19 cellular contexts compared by ENCODE assay signal in genomic region chr1:233431753-233432403, GRCh38.
DNase-seq lines count a peak whose midpoint lies in the region; ATAC-seq, FAIRE-seq and TF ChIP-seq lines count a peak whose summit lies in the region.
"Had no signal": no experiment of that assay in that cellular context is flagged by ENCODE, and none has a peak within 500 bp of the region (broad histone marks: within the 10 kb centered on the region; RNA-seq: fewer than 3 reads in every experiment).

No MANE protein-coding gene starts in this region.

- FAIRE-seq in A549 (lab: Jason Lieb, UNC) (no peak), D721Med (lab: Jason Lieb, UNC) (peak; percentile 71), K562 (lab: Jason Lieb, UNC) (no peak), small intestine (lab: Jason Lieb, UNC) (no peak)
- FAIRE-seq: G401.6, GM12892, GM19239 had no signal

- H3K27ac ChIP-seq in A549, result no peak overlapping the region
- no peak overlapping the region for H3K27ac ChIP-seq in K562 (ENCODE audit: extremely low read depth, low read depth, low read length)
- H3K27ac ChIP-seq in small intestine (ENCODE audit: low read depth in 1 of 2, low read length in 1 of 2), result no peak overlapping the region
- H3K27ac ChIP-seq: BLaER1, C4-2B had no signal

- H3K79me2 ChIP-seq in K562 (ENCODE audit: control insufficient read depth, insufficient read depth, low read length), result no peaks in the 10 kb centered on the region

- H3K4me1 ChIP-seq in A549 (no peaks in the 10 kb centered on the region), K562 (replicated peaks in 1 of 2; ENCODE audit: control insufficient read depth in 2 of 2, insufficient read depth in 2 of 2, low read length in 2 of 2) (no peaks in the 10 kb centered on the region; a peak in 1 of 5 replicates), small intestine (ENCODE audit: control insufficient read depth in 2 of 2, insufficient read depth in 1 of 2, low read depth in 1 of 2, low read length in 1 of 2) (no peaks in the 10 kb centered on the region)
- H3K4me1 ChIP-seq: BLaER1 had no signal

- H3K4me3 ChIP-seq in A549, result no peak overlapping the region
- no peak overlapping the region for H3K4me3 ChIP-seq in K562
- H3K4me3 ChIP-seq in small intestine (ENCODE audit: low read depth in 1 of 2, low read length in 2 of 2), result no peak overlapping the region
- H3K4me3 ChIP-seq: BLaER1 had no signal

- no peak for TF ChIP-seq EP300 in A549 (IDR thresholded peaks at IDR 0.05)
- TF ChIP-seq EP300 in K562 (IDR thresholded peaks at IDR 0.05; ENCODE audit: low read length), result no peak

- no TSS peak for BruUV-seq in K562 (replicated peaks; lab: Mats Ljungman, UMichigan)

- TF ChIP-seq RAD21 in A549 (conservative IDR thresholded peaks at IDR 0.05 in 1 of 2, IDR thresholded peaks at IDR 0.05 in 1 of 2) (no peak), K562 (CRISPR knock-in tag; conservative IDR thresholded peaks at IDR 0.05 in 1 of 2, IDR thresholded peaks at IDR 0.05 in 1 of 2) (no peak)

- POLR2A ChIA-PET in A549 (lab: Yijun Ruan, JAX), result no interaction called here
- POLR2A ChIA-PET in K562 (lab: Yijun Ruan, JAX), result no interaction called here

- H3K36me3 ChIP-seq in K562 (ENCODE audit: control insufficient read depth, insufficient read depth, low read length) (no peaks in the 10 kb centered on the region), small intestine (ENCODE audit: control insufficient read depth in 2 of 2, insufficient read depth in 2 of 2, low read length in 2 of 2) (no peaks in the 10 kb centered on the region)
- H3K36me3 ChIP-seq: BLaER1 had no signal

- DNase-seq in A549 (ENCODE audit: low read depth in 1 of 2, low spot score in 1 of 2) (no peak), D721Med (ENCODE audit: insufficient read length, low spot score) (no peak), K562 (ENCODE audit: extremely low read depth in 1 of 4, low spot score in 3 of 4) (no peak), small intestine (no peak)
- no peak for DNase-seq in activated CD4-positive, CD25-positive, alpha-beta regulatory T cell treated with anti-CD3 and anti-CD28 coated beads, Interleukin-2, amount 50 U/mL, for 72 hours
- DNase-seq: Caco-2; CD4-positive, CD25-positive, alpha-beta regulatory T cell; CD8-positive, alpha-beta T cell; DMS 273 treated with DMSO at 0.1 percent for 48 hours; DND-41; GOT3; H7; HCEC 1CT had no signal

- no peak overlapping the region for H3K9ac ChIP-seq in K562 (ENCODE audit: insufficient read depth in 1 of 2, low read depth in 2 of 2, low read length in 2 of 2)
- H3K9ac ChIP-seq: BLaER1 had no signal

- 52% methylated on average over 3 of the region's 3 CpGs for WGBS in A549 (ENCODE audit: missing lambda C conversion rate)
- 10% methylated on average over 3 of the region's 3 CpGs for WGBS in K562 (ENCODE audit: insufficient coverage, low coverage, missing lambda C conversion rate)
- 79 to 92% (median 89%) methylated on average over 3 of the region's 3 CpGs for whole genome bisulfite sequencing in small intestine, 3 donors

- in situ Hi-C loops in K562 (cut with MboI), result loop anchor here (10.0 kb wide), 1 partner anchor 633 kb away; no protein-coding TSS in a partner anchor

- CTCF ChIA-PET in A549 (lab: Yijun Ruan, JAX), result interaction anchor here (0.9 to 7.9 kb wide), 3 partner anchors 8 to 426 kb away, joined by 3 to 66 read pairs (median 3); no protein-coding TSS in a partner anchor
- CTCF ChIA-PET in K562 (lab: Yijun Ruan, JAX; ENCODE audit: low intra/inter-chr PET ratio), result no interaction called here

- H3K27me3 ChIP-seq in K562 (ENCODE audit: control insufficient read depth in 2 of 2, insufficient read depth in 2 of 2, low read length in 2 of 2) (no peaks in the 10 kb centered on the region), small intestine (ENCODE audit: control insufficient read depth in 2 of 2, insufficient read depth in 2 of 2, low read length in 2 of 2) (peaks cover 0 to 3% of the 10 kb centered on the region in 2 donors)
- H3K27me3 ChIP-seq: BLaER1 had no signal

- H2AFZ ChIP-seq in K562 (ENCODE audit: low read depth, low read length), result no peak overlapping the region

- no peaks in the 10 kb centered on the region for H3K9me3 ChIP-seq in A549
- H3K9me3 ChIP-seq in K562 (replicated peaks; ENCODE audit: control insufficient read depth, insufficient read depth, low read depth, low read length), result no peaks in the 10 kb centered on the region
- H3K9me3 ChIP-seq in small intestine (ENCODE audit: control insufficient read depth, low read depth), result no peaks in the 10 kb centered on the region
- H3K9me3 ChIP-seq: BLaER1, Caco-2 had no signal

- H3K4me2 ChIP-seq in A549, result no peak overlapping the region
- H3K4me2 ChIP-seq in K562 (ENCODE audit: insufficient read depth, low read length), result no peak overlapping the region
- H3K4me2 ChIP-seq: BLaER1 had no signal

- TF ChIP-seq CTCF in A549 (IDR thresholded peaks at IDR 0.05), result no peak
- no peak for TF ChIP-seq CTCF in D721Med (IDR thresholded peaks at IDR 0.05; ENCODE audit: insufficient read depth, missing control alignments)
- TF ChIP-seq CTCF in K562 (IDR thresholded peaks at IDR 0.05 in 2 of 3, conservative IDR thresholded peaks at IDR 0.05 in 1 of 3; ENCODE audit: insufficient read depth in 2 of 3, low read depth in 1 of 3, low read length in 3 of 3), result no peak

- ATAC-seq in A549, result no peak
- no peak for ATAC-seq in K562
- ATAC-seq in HG02973 (IDR thresholded peaks at IDR 0.05; ENCODE audit: unreplicated experiment), result no peak
- ATAC-seq: CD8-positive, alpha-beta T cell had no signal

- no peaks in the 10 kb centered on the region for H4K20me1 ChIP-seq in K562 (replicated peaks; ENCODE audit: control insufficient read depth, insufficient read depth, low read length)
- H4K20me1 ChIP-seq: BLaER1 had no signal

- no peak for TF ChIP-seq POLR2A in A549 (IDR thresholded peaks at IDR 0.05; ENCODE audit: low read length)
- no peak for TF ChIP-seq POLR2A in K562 (conservative IDR thresholded peaks at IDR 0.05)

- intact Hi-C loops in K562 (cut with micrococcal nuclease), result no loop called here

- H3K9me1 ChIP-seq in K562 (ENCODE audit: control insufficient read depth, insufficient read depth, low read length), result no peaks in the 10 kb centered on the region

TF ChIP-seq in A549, 52 proteins besides CTCF, POLR2A, EP300 and RAD21 (continues in another document):
- TF ChIP-seq REST (IDR thresholded peaks at IDR 0.05) (no peak), GATA3 (IDR thresholded peaks at IDR 0.05; ENCODE audit: borderline replicate concordance) (no peak), FOSL2 (IDR thresholded peaks at IDR 0.05) (no peak), FOSL2 (CRISPR knock-in tag; IDR thresholded peaks at IDR 0.05) (no peak), KDM1A (IDR thresholded peaks at IDR 0.05; ENCODE audit: low read depth) (0 out of 2 replicates have a peak, but pooled peaks have one; percentile 36), CBX8 (IDR thresholded peaks at IDR 0.05) (no peak)

TF ChIP-seq in K562, 482 proteins besides CTCF, POLR2A, EP300 and RAD21:
- TF ChIP-seq ZNF146 (CRISPR knock-in tag; IDR thresholded peaks at IDR 0.05; ENCODE audit: unreplicated experiment), result peak; percentile 37
- TF ChIP-seq ZC3H8 (IDR thresholded peaks at IDR 0.05), result no peak
- peak; percentile 38 for TF ChIP-seq RBM25 (IDR thresholded peaks at IDR 0.05; ENCODE audit: low read depth, low read length, severe bottlenecking)
- TF ChIP-seq CEBPG (CRISPR knock-in tag; IDR thresholded peaks at IDR 0.05), result no peak
- TF ChIP-seq CEBPG (tag; conservative IDR thresholded peaks at IDR 0.05 in 1 of 2, IDR thresholded peaks at IDR 0.05 in 1 of 2), result peak in 1 of 2 experiments; percentile 79; a peak in 2 of 4 replicates

Comparison
In these comparisons a context has a peak if more than half of its experiments do, and no peak if none do; other contexts are left out.
1. Of the 35 proteins assayed by ChIP-seq in both K562 and A549: peak only in K562: none; only in A549: KDM1A; in both: none; in neither: 33; mixed calls (peak in some experiments, not most) for 1.